Comparison of ENCODE assay signal across 27 cellular contexts in the genomic region with DNA sequence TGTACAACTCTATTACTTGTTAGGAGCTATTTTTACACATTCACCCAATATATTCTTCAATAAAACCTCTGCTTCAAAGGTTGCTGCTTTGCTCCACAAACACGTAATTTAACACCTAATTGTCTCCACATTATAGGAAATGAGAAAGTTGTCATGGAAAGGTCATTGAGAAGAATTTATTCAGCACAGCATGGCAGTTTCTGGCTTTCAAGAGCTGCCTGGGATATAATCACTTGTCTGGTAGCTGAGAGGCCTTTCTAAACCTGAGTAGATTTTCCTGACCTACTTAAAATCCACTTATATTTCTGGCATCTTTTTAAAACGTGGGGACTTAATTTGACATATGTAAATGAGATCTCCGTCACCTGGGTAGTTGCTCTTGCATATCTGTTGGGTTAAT.
DNase-seq lines count a peak whose midpoint lies in the region; TF ChIP-seq lines count a peak whose summit lies in the region.
"Had no signal": no experiment of that assay in that cellular context is flagged by ENCODE, and none has a peak within 500 bp of the region (broad histone marks: within the 10 kb centered on the region; RNA-seq: fewer than 3 reads in every experiment).

No MANE protein-coding gene starts in this region.

- no peak overlapping the region for H3K4me3 Mint-ChIP-seq in nephron progenitor cell
- H3K4me3 Mint-ChIP-seq: activated naive CD8-positive, alpha-beta T cell treated with anti-CD3 and anti-CD28 coated beads, Interleukin-2, amount 50 U/mL, for 24 hours; naive thymus-derived CD4-positive, alpha-beta T cell; stimulated activated naive CD8-positive, alpha-beta T cell treated with anti-CD3 and anti-CD28 coated beads, Interleukin-15, Interleukin-2, amounts not matched to agents 100 ng/mL and 50 ng/mL, for 24 hours had no signal

- no peaks in the 10 kb centered on the region for H3K27me3 Mint-ChIP-seq in nephron progenitor cell (ENCODE audit: low read depth, poor library complexity)
- H3K27me3 Mint-ChIP-seq: activated naive CD8-positive, alpha-beta T cell treated with anti-CD3 and anti-CD28 coated beads, Interleukin-2, amount 50 U/mL, for 24 hours; naive thymus-derived CD4-positive, alpha-beta T cell; stimulated activated naive CD8-positive, alpha-beta T cell treated with anti-CD3 and anti-CD28 coated beads, Interleukin-15, Interleukin-2, amounts not matched to agents 100 ng/mL and 50 ng/mL, for 24 hours had no signal

- in situ Hi-C loops in G401 (cut with HindIII; ENCODE audit: low sequenced_read_pairs) = no loop called here

- peak; percentile 19 for DNase-seq in NCI-H1436 (lab: John Stamatoyannopoulos, UW)
- DNase-seq in NCI-H2107 (lab: John Stamatoyannopoulos, UW) = peak; percentile 5
- DNase-seq in NCI-H69 (lab: John Stamatoyannopoulos, UW) = peak; percentile 18
- no peak for DNase-seq in nephron progenitor cell
- DNase-seq in osteoblast (ENCODE audit: insufficient read length, low spot score, missing footprints) = no peak
- no peak for DNase-seq in head of caudate nucleus
- DNase-seq in G401 (ENCODE audit: low spot score) = no peak
- no peak for DNase-seq in DMS79 (lab: John Stamatoyannopoulos, UW)
- DNase-seq: activated CD4-positive, alpha-beta T cell treated with anti-CD3 and anti-CD28 coated beads for 48 hours; activated CD8-positive, alpha-beta memory T cell treated with anti-CD3 and anti-CD28 coated beads for 24 hours; activated gamma-delta T cell; activated naive CD8-positive, alpha-beta T cell treated with anti-CD3 and anti-CD28 coated beads, Interleukin-2, amount 50 U/mL, for 24 hours; activated T-cell treated with anti-CD3 and anti-CD28 coated beads, Interleukin-2, amount 50 U/mL, for 1 hour; kidney; midbrain; MM.1S; naive thymus-derived CD4-positive, alpha-beta T cell; NCI-H2029; NCI-H82; ovary; SK-N-SH; small intestine had no signal

- no peaks in the 10 kb centered on the region for H3K79me2 ChIP-seq in osteoblast (ENCODE audit: insufficient read depth, low read length)

- peaks cover 2% of the 10 kb centered on the region for H3K9me3 ChIP-seq in osteoblast (ENCODE audit: low read depth, low read length)
- H3K9me3 ChIP-seq: ovary, SK-N-SH, vagina had no signal

- no peaks in the 10 kb centered on the region for H3K4me1 ChIP-seq in osteoblast (ENCODE audit: insufficient read depth, low read length)
- H3K4me1 ChIP-seq: vagina had no signal

- peaks cover 4% of the 10 kb centered on the region for H3K9me3 Mint-ChIP-seq in nephron progenitor cell

- TF ChIP-seq CTCF in nephron progenitor cell (IDR thresholded peaks at IDR 0.05) (no peak), osteoblast (IDR thresholded peaks at IDR 0.05; ENCODE audit: extremely low read depth, low read depth, low read length) (no peak)

- peak overlapping the region; percentile 24 for H3K27ac Mint-ChIP-seq in nephron progenitor cell
- H3K27ac Mint-ChIP-seq: activated naive CD8-positive, alpha-beta T cell treated with anti-CD3 and anti-CD28 coated beads, Interleukin-2, amount 50 U/mL, for 24 hours; naive thymus-derived CD4-positive, alpha-beta T cell; stimulated activated naive CD8-positive, alpha-beta T cell treated with anti-CD3 and anti-CD28 coated beads, Interleukin-15, Interleukin-2, amounts not matched to agents 100 ng/mL and 50 ng/mL, for 24 hours had no signal

- H3K27ac ChIP-seq in osteoblast (ENCODE audit: low read depth, low read length) = no peak overlapping the region
- H3K27ac ChIP-seq: C4-2B, KMS-11, ovary, vagina, VCaP had no signal

- no peaks in the 10 kb centered on the region for H3K27me3 ChIP-seq in osteoblast (ENCODE audit: insufficient read depth, low read length)
- H3K27me3 ChIP-seq: ovary, vagina had no signal

- H3K36me3 Mint-ChIP-seq in nephron progenitor cell (ENCODE audit: low read depth) = no peaks in the 10 kb centered on the region

- intact Hi-C loops in head of caudate nucleus (cut with DNase I) = no loop called here

- no peaks in the 10 kb centered on the region for H4K20me1 ChIP-seq in osteoblast (ENCODE audit: insufficient read depth, low read length)

- H3K4me1 Mint-ChIP-seq in nephron progenitor cell = peaks cover 7% of the 10 kb centered on the region
- H3K4me1 Mint-ChIP-seq: activated naive CD8-positive, alpha-beta T cell treated with anti-CD3 and anti-CD28 coated beads, Interleukin-2, amount 50 U/mL, for 24 hours; naive thymus-derived CD4-positive, alpha-beta T cell had no signal

- no peaks in the 10 kb centered on the region for H3K36me3 ChIP-seq in osteoblast (ENCODE audit: insufficient read depth, low read length)
- H3K36me3 ChIP-seq: ovary, vagina had no signal

- H3K4me2 ChIP-seq in osteoblast (ENCODE audit: insufficient read depth, low read length) = no peak overlapping the region
- H3K4me2 ChIP-seq: KMS-11, SK-N-SH had no signal

- H2AFZ ChIP-seq in osteoblast (ENCODE audit: low read length) = no peak overlapping the region

- no peak overlapping the region for H3K4me3 ChIP-seq in osteoblast (ENCODE audit: insufficient read depth, low read length)
- H3K4me3 ChIP-seq: ovary, vagina had no signal

Comparison
In these comparisons a context has a peak if more than half of its experiments do, and no peak if none do; other contexts are left out.
1. DNase-seq: peak in NCI-H1436 (single experiment), NCI-H2107 (single experiment) and NCI-H69 (single experiment); none in nephron progenitor cell (single experiment), osteoblast (single experiment), head of caudate nucleus (0 of 42), G401 (single experiment) and DMS79 (single experiment).